In the genomic region with DNA sequence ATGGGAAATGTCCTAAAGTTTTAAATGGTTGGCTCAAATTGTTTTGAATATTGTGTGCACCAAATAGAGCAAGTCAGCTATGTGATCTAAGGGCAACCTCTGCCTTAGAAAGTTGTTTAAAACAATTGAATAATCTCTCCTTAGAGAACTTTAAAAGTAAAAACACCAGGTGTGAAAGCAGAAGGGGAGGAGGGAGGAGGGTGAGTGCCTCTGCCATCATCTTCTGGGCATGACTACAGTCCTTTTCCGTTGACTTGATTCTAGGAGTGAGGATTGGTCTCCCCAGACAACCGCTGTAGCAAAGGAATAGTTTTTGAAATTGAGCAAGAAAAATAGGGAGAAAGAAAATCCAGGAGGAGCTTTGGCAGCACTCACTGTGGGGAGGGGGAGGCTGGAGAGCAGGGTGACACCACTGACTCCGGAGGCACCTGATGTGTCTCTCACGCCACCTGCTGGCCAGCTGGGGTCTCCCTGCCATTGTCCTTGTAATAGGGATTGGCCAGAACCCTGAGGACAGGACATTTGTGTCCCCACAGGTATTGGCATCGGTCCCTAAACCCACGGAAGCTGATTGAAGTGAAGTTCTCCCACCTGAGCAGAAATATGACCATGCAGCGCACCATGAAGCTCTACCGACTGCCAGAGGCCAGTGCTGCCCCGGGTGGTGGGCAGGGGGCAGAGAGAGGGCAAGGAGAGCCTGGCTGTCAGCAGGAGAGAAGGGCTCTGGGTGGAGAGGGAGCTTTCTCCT, we compare ENCODE assay signal across 8 cellular contexts. TPM values are rescaled to one million over a fixed set of nuclear protein-coding genes. Genes with fewer than 3 reads are reported as not detected.
DNase-seq lines count a peak whose midpoint lies in the region; ATAC-seq and TF ChIP-seq lines count a peak whose summit lies in the region.

No MANE protein-coding gene starts in this region.

- H3K4me1 ChIP-seq in vagina = peaks cover 27% of the 10 kb centered on the region

- intact Hi-C loops in left cardiac atrium (cut with DNase I) = loop anchor here (2.0 to 10.0 kb wide), 4 partner anchors 33 to 184 kb away; a partner anchor contains a TSS
- intact Hi-C loops in vagina (cut with DNase I) = loop anchor here (5.0 kb wide), 1 partner anchor 47 kb away; a partner anchor contains a TSS

- peak; percentile 79 to 80 for ATAC-seq in left cardiac atrium
- no peak for ATAC-seq in GM19395 (IDR thresholded peaks at IDR 0.05; ENCODE audit: unreplicated experiment)

- H3K9me3 ChIP-seq in vagina = no peaks in the 10 kb centered on the region

- peak overlapping the region; percentile 53 for H3K27ac ChIP-seq in vagina

- no peak for TF ChIP-seq POLR2A in vagina (IDR thresholded peaks at IDR 0.05)

- H3K4me3 ChIP-seq in vagina = no peak overlapping the region

- H3K27me3 ChIP-seq in vagina = no peaks in the 10 kb centered on the region

- TF ChIP-seq CTCF in vagina (IDR thresholded peaks at IDR 0.05) = peak; percentile 85 to 95 (median 90)

- DNase-seq in GF-D8 (lab: John Stamatoyannopoulos, UW) (peak; percentile 18), NCI-H1105 (lab: John Stamatoyannopoulos, UW) (peak; percentile 57), T-helper 1 cell (peak; percentile 34 to 67 (median 56)), amniotic epithelial cell (ENCODE audit: low read depth) (peak; percentile 72), left cardiac atrium (peak; percentile 87), renal cortical epithelial cell (ENCODE audit: low read depth) (peak; percentile 53), vagina (ENCODE audit: extremely low spot score in 2 of 2) (no peak)

- H3K36me3 ChIP-seq in vagina = peaks cover under 1 to 73% of the 10 kb centered on the region in 2 donors

RNA-seq across cellular contexts. Expression of a gene that starts 33.3 kb away (rescaled TPM):
- total RNA-seq in left cardiac atrium (100 to 1,000 TPM in 1 of 2 donors, 10 to 100 TPM in 1; 92.1 to 132 TPM), renal cortical epithelial cell (26.9 and 98.1 TPM in 2 replicates), vagina (34.1 TPM)

RNA-seq across cellular contexts. Expression of a gene that starts 36.4 kb away (rescaled TPM):
- 1 to 10 TPM; 8.4 to 8.7 TPM for total RNA-seq in left cardiac atrium
- 7.2 and 9.6 TPM in 2 replicates for total RNA-seq in renal cortical epithelial cell
- 18.9 TPM for total RNA-seq in vagina

RNA-seq across cellular contexts. Expression of a gene that starts 37.9 kb away (rescaled TPM):
- total RNA-seq in left cardiac atrium (10 to 100 TPM; 66.6 to 92.4 TPM), renal cortical epithelial cell (82.5 and 102 TPM in 2 replicates), vagina (49.4 TPM)

RNA-seq across cellular contexts. Expression of a gene that starts 47.6 kb away (rescaled TPM):
- 10 to 100 TPM; 30.9 to 33.2 TPM for total RNA-seq in left cardiac atrium
- total RNA-seq in renal cortical epithelial cell = 22.4 and 50.2 TPM in 2 replicates
- 54.5 TPM for total RNA-seq in vagina

RNA-seq across cellular contexts. Expression of a gene that starts 49.2 kb away (rescaled TPM):
- total RNA-seq in left cardiac atrium = 10 to 100 TPM; 27.8 to 31.7 TPM
- 10.8 and 38.0 TPM in 2 replicates for total RNA-seq in renal cortical epithelial cell
- total RNA-seq in vagina = 27.5 TPM

Comparison
In these comparisons a context has a peak if more than half of its experiments do, and no peak if none do; other contexts are left out.
1. DNase-seq: peak in GF-D8 (single experiment), NCI-H1105 (single experiment), T-helper 1 cell (5 of 5), amniotic epithelial cell (single experiment), left cardiac atrium (single experiment) and renal cortical epithelial cell (single experiment); none in vagina (0 of 2).